1 cellular context compared by ENCODE assay signal in genomic region chr1:155957411-155957915, GRCh38.
TF ChIP-seq lines count a peak whose summit lies in the region.

No MANE protein-coding gene starts in this region.

TF ChIP-seq in WTC11, 78 proteins besides CTCF, POLR2A, EP300 and RAD21:
- TF ChIP-seq PRDM15 (CRISPR knock-in tag; IDR thresholded peaks at IDR 0.05) (peak; percentile 72), E2F4 (CRISPR knock-in tag; IDR thresholded peaks at IDR 0.05; ENCODE audit: borderline replicate concordance, low read depth) (no peak)
